ENCODE assay signal across 1 cellular context in the genomic region with DNA sequence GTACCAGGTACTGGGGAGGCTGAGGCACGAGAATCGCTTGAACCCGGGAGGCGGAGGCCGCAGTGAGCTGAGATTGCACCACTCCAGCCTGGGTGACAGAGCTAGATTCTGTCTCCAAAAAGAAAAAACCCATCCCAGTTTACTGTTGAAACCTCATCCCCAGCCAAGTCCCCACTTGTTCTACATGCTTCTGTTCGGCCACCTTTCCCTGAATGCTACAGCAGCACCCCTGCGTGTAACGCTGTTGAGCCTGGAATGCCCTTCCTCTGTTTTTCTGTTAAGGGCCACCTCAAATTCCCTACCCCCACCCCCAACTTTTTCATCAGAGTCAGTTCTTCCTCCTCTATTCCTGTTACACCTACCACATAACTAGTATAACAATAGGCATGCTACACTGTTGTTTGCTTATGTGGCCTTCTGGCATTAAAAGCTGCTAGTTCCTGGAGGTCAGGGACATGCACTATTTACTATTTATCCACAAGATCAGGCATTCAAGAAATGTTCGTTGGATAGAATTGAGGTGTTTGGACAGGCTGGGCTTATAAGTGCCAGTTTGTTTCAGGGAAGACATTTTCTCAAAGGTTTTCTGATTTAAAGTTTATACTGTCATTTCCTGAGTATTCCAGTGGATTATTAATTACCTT.
A peak's percentile ranks its signal among the peaks of the same experiment; 100 is the strongest.
TF ChIP-seq lines count a peak whose summit lies in the region.

No MANE protein-coding gene starts in this region.

TF ChIP-seq in WTC11, 78 proteins besides CTCF, POLR2A, EP300 and RAD21 (continued from another document):
- no peak for TF ChIP-seq AFF4 (CRISPR knock-in tag; IDR thresholded peaks at IDR 0.05; ENCODE audit: borderline replicate concordance)
- TF ChIP-seq GRHL2 (CRISPR knock-in tag; IDR thresholded peaks at IDR 0.05; ENCODE audit: insufficient replicate concordance, severe bottlenecking): no peak
- TF ChIP-seq, protein P1, sequence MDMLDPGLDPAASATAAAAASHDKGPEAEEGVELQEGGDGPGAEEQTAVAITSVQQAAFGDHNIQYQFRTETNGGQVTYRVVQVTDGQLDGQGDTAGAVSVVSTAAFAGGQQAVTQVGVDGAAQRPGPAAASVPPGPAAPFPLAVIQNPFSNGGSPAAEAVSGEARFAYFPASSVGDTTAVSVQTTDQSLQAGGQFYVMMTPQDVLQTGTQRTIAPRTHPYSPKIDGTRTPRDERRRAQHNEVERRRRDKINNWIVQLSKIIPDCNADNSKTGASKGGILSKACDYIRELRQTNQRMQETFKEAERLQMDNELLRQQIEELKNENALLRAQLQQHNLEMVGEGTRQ (CRISPR knock-in tag; IDR thresholded peaks at IDR 0.05): no peak
- no peak for TF ChIP-seq PRRX2 (CRISPR knock-in tag; IDR thresholded peaks at IDR 0.05)
- no peak for TF ChIP-seq SP1 (CRISPR knock-in tag; conservative IDR thresholded peaks at IDR 0.05)
- no peak for TF ChIP-seq EMX1 (CRISPR knock-in tag; IDR thresholded peaks at IDR 0.05)
- peak; percentile 46; the same call in 1 of the 2 replicates for TF ChIP-seq GABPB1 (CRISPR knock-in tag; IDR thresholded peaks at IDR 0.05)
- TF ChIP-seq ZNF219 (CRISPR knock-in tag; IDR thresholded peaks at IDR 0.05; ENCODE audit: borderline replicate concordance): no peak
- peak; percentile 77 for TF ChIP-seq GTF2I (CRISPR knock-in tag; conservative IDR thresholded peaks at IDR 0.05)
